In genomic region chr12:32820376-32820931, GRCh38 we compare ENCODE assay signal across 19 cellular contexts.
"Had no signal": no experiment of that assay in that cellular context is flagged by ENCODE, and none has a peak within 500 bp of the region (broad histone marks: within the 10 kb centered on the region; RNA-seq: fewer than 3 reads in every experiment).

No MANE protein-coding gene starts in this region.

- ATAC-seq: activated CD4-positive, alpha-beta T cell treated with anti-CD3 and anti-CD28 coated beads for 36 hours; activated CD8-positive, alpha-beta memory T cell treated with anti-CD3 and anti-CD28 coated beads, Interleukin-2, amount 10 ng/mL, durations not matched to agents 7 days and 5 days; activated naive CD8-positive, alpha-beta T cell treated with anti-CD3 and anti-CD28 coated beads, Interleukin-2, amount 50 U/mL, for 24 hours; gastrocnemius medialis; left lung; natural killer cell treated with Interleukin-12 subunit alpha and Interleukin-12 subunit beta and Interleukin-15 and Interleukin-18, amount 100 ng/mL, for 72 hours; sciatic nerve; stimulated activated naive CD8-positive, alpha-beta T cell treated with anti-CD3 and anti-CD28 coated beads, Interleukin-15, amount 100 ng/mL, for 72 hours; T-cell had no signal

- H3K9me3 ChIP-seq: gastrocnemius medialis, left lung, testis had no signal

- H3K4me3 ChIP-seq: gastrocnemius medialis, left lung, testis had no signal

- H3K4me1 ChIP-seq: gastrocnemius medialis, left lung, testis had no signal

- DNase-seq: activated CD4-positive, alpha-beta memory T cell treated with anti-CD3 and anti-CD28 coated beads for 36 hours; activated CD4-positive, alpha-beta T cell treated with anti-CD3 and anti-CD28 coated beads for 36 hours; activated CD8-positive, alpha-beta memory T cell treated with anti-CD3 and anti-CD28 coated beads, Interleukin-2, amount 10 ng/mL, durations not matched to agents 7 days and 5 days; activated naive CD4-positive, alpha-beta T cell treated with anti-CD3 and anti-CD28 coated beads for 36 hours; activated naive CD8-positive, alpha-beta T cell treated with anti-CD3 and anti-CD28 coated beads, Interleukin-2, amount 50 U/mL, for 24 hours; activated T-cell treated with anti-CD3 and anti-CD28 coated beads, Interleukin-2, amount 50 U/mL, for 1 hour; aorta; gastrocnemius medialis; hippocampal formation; left lung; nucleus accumbens; stimulated activated naive CD8-positive, alpha-beta T cell treated with anti-CD3 and anti-CD28 coated beads, Interleukin-15, amount 100 ng/mL, for 72 hours; T-cell; T-helper 9 cell; testis had no signal

- H3K27ac ChIP-seq: epithelial cell of prostate, gastrocnemius medialis, left lung, testis, VCaP had no signal

- H3K27me3 ChIP-seq: gastrocnemius medialis, left lung, testis had no signal

- H3K36me3 ChIP-seq: gastrocnemius medialis had no signal
